Comparison of ENCODE assay signal across 14 cellular contexts in the genomic region with DNA sequence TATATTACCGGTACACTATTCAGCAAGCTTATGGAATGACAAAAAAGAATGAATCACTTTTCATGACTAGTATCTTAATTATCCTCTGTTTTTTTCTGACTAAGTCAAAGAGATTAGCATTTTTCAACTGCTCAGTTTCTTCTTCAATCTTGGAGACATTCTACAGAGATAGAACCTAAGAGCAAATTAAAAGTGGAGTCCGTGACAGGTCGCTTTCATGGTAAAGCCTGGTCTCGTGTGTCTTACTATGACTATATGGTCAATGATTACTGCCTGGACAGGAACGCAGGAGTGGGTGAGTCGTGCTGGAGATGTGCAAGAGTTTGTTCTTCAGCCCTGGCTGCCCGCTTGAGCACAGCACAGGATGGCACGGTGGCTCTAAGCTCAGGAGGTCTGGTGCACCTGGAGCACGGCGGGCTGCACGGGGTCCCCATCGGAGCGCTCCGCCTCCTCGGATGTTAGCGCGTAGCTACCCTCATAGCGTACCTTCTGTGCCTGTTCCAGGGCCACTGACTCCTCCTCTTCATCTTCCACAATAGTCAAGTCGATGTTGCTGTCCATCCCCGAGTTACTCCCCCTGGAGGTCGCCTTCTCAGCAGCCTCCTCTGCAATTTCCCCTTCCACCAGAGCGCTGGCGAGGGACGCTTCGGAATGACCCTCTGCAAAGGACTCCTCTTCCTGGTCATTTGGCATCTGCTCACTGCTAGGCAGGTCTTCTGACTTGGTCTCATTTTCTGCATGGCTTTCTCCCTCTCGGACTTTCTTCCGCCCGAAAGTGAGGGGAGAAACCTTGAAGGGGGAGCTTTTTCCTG.
DNase-seq lines count a peak whose midpoint lies in the region; ATAC-seq and TF ChIP-seq lines count a peak whose summit lies in the region.
"Had no signal": no experiment of that assay in that cellular context is flagged by ENCODE, and none has a peak within 500 bp of the region (broad histone marks: within the 10 kb centered on the region; RNA-seq: fewer than 3 reads in every experiment).

No MANE protein-coding gene starts in this region.

- H3K36me3 ChIP-seq in Loucy (ENCODE audit: insufficient read depth, low read length), result no peaks in the 10 kb centered on the region

- peaks cover 9% of the 10 kb centered on the region for H3K4me1 ChIP-seq in Loucy (ENCODE audit: insufficient read depth, low read length, poor library complexity, severe bottlenecking)

- peaks cover 4% of the 10 kb centered on the region for H3K27me3 Mint-ChIP-seq in activated naive CD8-positive, alpha-beta T cell treated with anti-CD3 and anti-CD28 coated beads, Interleukin-2, amount 50 U/mL, for 24 hours

- H3K9me3 Mint-ChIP-seq in activated naive CD8-positive, alpha-beta T cell treated with anti-CD3 and anti-CD28 coated beads, Interleukin-2, amount 50 U/mL, for 24 hours, result no peaks in the 10 kb centered on the region
- H3K9me3 Mint-ChIP-seq: activated naive CD4-positive, alpha-beta T cell treated with anti-CD3 and anti-CD28 coated beads, Interleukin-2, amount 10 ng/mL, durations not matched to agents 7 days and 5 days had no signal

- no peaks in the 10 kb centered on the region for H3K36me3 Mint-ChIP-seq in activated naive CD8-positive, alpha-beta T cell treated with anti-CD3 and anti-CD28 coated beads, Interleukin-2, amount 50 U/mL, for 24 hours (ENCODE audit: low read depth)
- H3K36me3 Mint-ChIP-seq: activated naive CD4-positive, alpha-beta T cell treated with anti-CD3 and anti-CD28 coated beads, Interleukin-2, amount 10 ng/mL, durations not matched to agents 7 days and 5 days had no signal

- peak; percentile 83 for DNase-seq in CMK (ENCODE audit: low read depth)
- DNase-seq in astrocyte of the spinal cord (ENCODE audit: low read depth, low spot score), result peak; percentile 19
- peak; percentile 20 for DNase-seq in iPS-NIHi11 (ENCODE audit: low spot score)
- no peak for DNase-seq in activated naive CD8-positive, alpha-beta T cell treated with anti-CD3 and anti-CD28 coated beads, Interleukin-2, amount 50 U/mL, for 24 hours
- no peak for DNase-seq in stimulated activated CD4-positive, alpha-beta T cell treated with anti-CD3 and anti-CD28 coated beads, Interleukin-1b, Interleukin-23, amount 100 ng/mL, for 48 hours
- DNase-seq: activated naive CD4-positive, alpha-beta T cell treated with anti-CD3 and anti-CD28 coated beads, Interleukin-2, amount 10 ng/mL, durations not matched to agents 7 days and 5 days; DMS 273 treated with DMSO at 0.1 percent for 48 hours; esophagus squamous epithelium; NCI-H1930; SIG-M5; stimulated activated CD4-positive, alpha-beta T cell treated with anti-CD3 and anti-CD28 coated beads, Interleukin-2, amount 100 ng/mL, for 48 hours had no signal

- in situ Hi-C loops in astrocyte of the spinal cord (cut with HindIII; ENCODE audit: low sequenced_read_pairs), result no loop called here

- no peak overlapping the region for H3K27ac Mint-ChIP-seq in activated naive CD8-positive, alpha-beta T cell treated with anti-CD3 and anti-CD28 coated beads, Interleukin-2, amount 50 U/mL, for 24 hours
- H3K27ac Mint-ChIP-seq: activated naive CD4-positive, alpha-beta T cell treated with anti-CD3 and anti-CD28 coated beads, Interleukin-2, amount 10 ng/mL, durations not matched to agents 7 days and 5 days had no signal

- H2AFZ ChIP-seq in Loucy (ENCODE audit: low read length), result no peak overlapping the region

- no peaks in the 10 kb centered on the region for H4K20me1 ChIP-seq in Loucy (ENCODE audit: insufficient read depth, low read length, poor library complexity, severe bottlenecking)

- no peak overlapping the region for H3K9ac ChIP-seq in Loucy (ENCODE audit: low read depth, low read length, poor library complexity, severe bottlenecking)

- H3F3A ChIP-seq in Loucy (ENCODE audit: low read depth), result no peaks in the 10 kb centered on the region

- H3K4me3 ChIP-seq in Loucy (ENCODE audit: low read length, poor library complexity, severe bottlenecking), result no peak overlapping the region
- H3K4me3 ChIP-seq in astrocyte of the spinal cord (ENCODE audit: low read depth, low read length), result no peak overlapping the region
- H3K4me3 ChIP-seq: esophagus squamous epithelium had no signal

- H3K9me3 ChIP-seq in Loucy (ENCODE audit: insufficient read depth, low read depth, low read length), result no peaks in the 10 kb centered on the region
- H3K9me3 ChIP-seq: esophagus squamous epithelium had no signal

- H3K9me2 ChIP-seq in Loucy (replicated peaks; ENCODE audit: low read depth, low read length), result no peaks in the 10 kb centered on the region

- TF ChIP-seq CTCF in Loucy (conservative IDR thresholded peaks at IDR 0.05; ENCODE audit: low read length) (peak; percentile 20; the same call in 1 of the 2 replicates), astrocyte of the spinal cord (IDR thresholded peaks at IDR 0.05; ENCODE audit: low read depth, low read length) (no peak)

- ATAC-seq in activated naive CD8-positive, alpha-beta T cell treated with anti-CD3 and anti-CD28 coated beads, Interleukin-2, amount 50 U/mL, for 24 hours, result no peak
- ATAC-seq in HG03439 (IDR thresholded peaks at IDR 0.05; ENCODE audit: unreplicated experiment) (no peak), HG03025 (IDR thresholded peaks at IDR 0.05; ENCODE audit: low FRiP score, unreplicated experiment) (no peak)

- no peaks in the 10 kb centered on the region for H3K79me2 ChIP-seq in Loucy (ENCODE audit: insufficient read depth, low read length)

- H3K4me1 Mint-ChIP-seq in activated naive CD8-positive, alpha-beta T cell treated with anti-CD3 and anti-CD28 coated beads, Interleukin-2, amount 50 U/mL, for 24 hours, result no peaks in the 10 kb centered on the region
- H3K4me1 Mint-ChIP-seq: activated naive CD4-positive, alpha-beta T cell treated with anti-CD3 and anti-CD28 coated beads, Interleukin-2, amount 10 ng/mL, durations not matched to agents 7 days and 5 days had no signal

- no peak overlapping the region for H3K4me3 Mint-ChIP-seq in activated naive CD8-positive, alpha-beta T cell treated with anti-CD3 and anti-CD28 coated beads, Interleukin-2, amount 50 U/mL, for 24 hours
- H3K4me3 Mint-ChIP-seq: activated naive CD4-positive, alpha-beta T cell treated with anti-CD3 and anti-CD28 coated beads, Interleukin-2, amount 10 ng/mL, durations not matched to agents 7 days and 5 days had no signal

- H3K4me2 ChIP-seq in Loucy (ENCODE audit: low read depth, low read length, poor library complexity, severe bottlenecking), result no peak overlapping the region

- H3K27me3 ChIP-seq in Loucy (ENCODE audit: insufficient read depth, low read length, poor library complexity, severe bottlenecking), result no peaks in the 10 kb centered on the region
- H3K27me3 ChIP-seq: esophagus squamous epithelium had no signal

Comparison
In these comparisons a context has a peak if more than half of its experiments do, and no peak if none do; other contexts are left out.
1. DNase-seq: peak in CMK (single experiment), astrocyte of the spinal cord (single experiment) and iPS-NIHi11 (single experiment); none in activated naive CD8-positive, alpha-beta T cell treated with anti-CD3 and anti-CD28 coated beads, Interleukin-2, amount 50 U/mL, for 24 hours (single experiment) and stimulated activated CD4-positive, alpha-beta T cell treated with anti-CD3 and anti-CD28 coated beads, Interleukin-1b, Interleukin-23, amount 100 ng/mL, for 48 hours (single experiment).